6 cellular contexts compared by ENCODE assay signal in genomic region chr11:37431633-37432230, GRCh38.
A peak's percentile ranks its signal among the peaks of the same experiment; 100 is the strongest.
DNase-seq lines count a peak whose midpoint lies in the region; ATAC-seq, FAIRE-seq and TF ChIP-seq lines count a peak whose summit lies in the region.
"Not testable (repeated sequence)": the region's sequence is repeated elsewhere in the genome, so short reads cannot be mapped to it uniquely, and the experiment has no call there.

No MANE protein-coding gene starts in this region.

- not testable (repeated sequence) for H4K91ac ChIP-seq in neuronal stem cell (ENCODE audit: low read depth, low read length, poor library complexity)

- not testable (repeated sequence) for H2BK120ac ChIP-seq in neuronal stem cell (ENCODE audit: low read depth, low read length)

- not testable (repeated sequence) for H3K4me2 ChIP-seq in neuronal stem cell (ENCODE audit: insufficient read depth, low read length, poor library complexity, severe bottlenecking)

- not testable (repeated sequence) for H3K4me1 Mint-ChIP-seq in chondrocyte (ENCODE audit: low read depth)

- H2BK12ac ChIP-seq in neuronal stem cell (ENCODE audit: low read length) = not testable (repeated sequence)

- not testable (repeated sequence) for ATAC-seq in RWPE2 (ENCODE audit: low read depth); Right ventricle myocardium inferior; right cardiac atrium

- H3K9me3 Mint-ChIP-seq in chondrocyte (ENCODE audit: low read depth) = peaks cover 22% of the 10 kb centered on the region

- not testable (repeated sequence) for H2AFZ ChIP-seq in neuronal stem cell (ENCODE audit: low read length)

- H3K36me3 Mint-ChIP-seq in chondrocyte (ENCODE audit: low read depth) = not testable (repeated sequence)

- H3K9ac ChIP-seq in kidney (ENCODE audit: low read length in 2 of 2); neuronal stem cell (ENCODE audit: low read depth, low read length, poor library complexity): not testable (repeated sequence)

- intact Hi-C loops in Right ventricle myocardium inferior (cut with DNase I); right cardiac atrium (cut with DNase I); kidney (cut with DNase I): not testable (repeated sequence)

- H3K4ac ChIP-seq in neuronal stem cell (ENCODE audit: low read length) = not testable (repeated sequence)

- H3K27me3 Mint-ChIP-seq in chondrocyte (ENCODE audit: low read depth) = not testable (repeated sequence)

- not testable (repeated sequence) for H3K79me1 ChIP-seq in neuronal stem cell (ENCODE audit: low read depth, low read length)

- not testable (repeated sequence) for H3K4me3 Mint-ChIP-seq in chondrocyte (ENCODE audit: unreplicated experiment)

- H3K18ac ChIP-seq in neuronal stem cell (ENCODE audit: low read length) = peak overlapping the region; percentile 17

- TF ChIP-seq CTCF in RWPE2 (IDR thresholded peaks at IDR 0.05; ENCODE audit: poor library complexity, severe bottlenecking); chondrocyte (IDR thresholded peaks at IDR 0.05); kidney (IDR thresholded peaks at IDR 0.05; ENCODE audit: borderline replicate concordance, extremely low read depth, insufficient read depth): not testable (repeated sequence)

- not testable (repeated sequence) for H3K36me3 ChIP-seq in RWPE2 (ENCODE audit: low read depth); kidney (ENCODE audit: control insufficient read depth in 1 of 2, insufficient read depth in 2 of 2, low read length in 2 of 2); neuronal stem cell (replicated peaks in 1 of 2; ENCODE audit: control insufficient read depth in 2 of 2, insufficient read depth in 2 of 2, low read length in 2 of 2)

- DNase-seq in RWPE2 (ENCODE audit: low spot score) = peak; percentile 32
- peak; percentile 83 for DNase-seq in chondrocyte (ENCODE audit: low spot score)
- peak; percentile 45 for DNase-seq in Right ventricle myocardium inferior (ENCODE audit: missing footprints)
- peak in 2 of 3 donors; percentile 24 to 50 for DNase-seq in right cardiac atrium
- peak; percentile 68 for DNase-seq in kidney
- not testable (repeated sequence) for DNase-seq in neuronal stem cell (ENCODE audit: low spot score)

- not testable (repeated sequence) for H3K4me3 ChIP-seq in RWPE2 (ENCODE audit: severe bottlenecking); right cardiac atrium (ENCODE audit: low read length); kidney (ENCODE audit: low read length in 2 of 2); neuronal stem cell (ENCODE audit: low read length in 2 of 2)

- H2BK15ac ChIP-seq in neuronal stem cell (ENCODE audit: low read length) = not testable (repeated sequence)

- H2BK5ac ChIP-seq in neuronal stem cell (ENCODE audit: low read length) = not testable (repeated sequence)

- not testable (repeated sequence) for H2AK5ac ChIP-seq in neuronal stem cell (ENCODE audit: low read depth, low read length)

- H3K27ac ChIP-seq in RWPE2 (ENCODE audit: poor library complexity, severe bottlenecking); right cardiac atrium (ENCODE audit: low read length); kidney (ENCODE audit: low read depth in 2 of 2, low read length in 2 of 2); neuronal stem cell (replicated peaks; ENCODE audit: low read length): not testable (repeated sequence)

- H3K4me1 ChIP-seq in RWPE2 (ENCODE audit: insufficient read depth, poor library complexity, severe bottlenecking); right cardiac atrium (ENCODE audit: control insufficient read depth, insufficient read depth, low read length); kidney (ENCODE audit: control insufficient read depth in 1 of 2, insufficient read depth in 1 of 2, low read depth in 1 of 2, low read length in 2 of 2); neuronal stem cell (ENCODE audit: control insufficient read depth in 2 of 2, insufficient read depth in 1 of 2, low read depth in 1 of 2, low read length in 2 of 2): not testable (repeated sequence)

- not testable (repeated sequence) for H3K27me3 ChIP-seq in RWPE2 (ENCODE audit: insufficient read depth, poor library complexity, severe bottlenecking); right cardiac atrium (ENCODE audit: control insufficient read depth, insufficient read depth); neuronal stem cell (ENCODE audit: control insufficient read depth in 3 of 3, insufficient read depth in 3 of 3, low read depth in 1 of 3, low read length in 3 of 3)

- H3K23ac ChIP-seq in neuronal stem cell (ENCODE audit: low read depth, low read length, poor library complexity) = not testable (repeated sequence)

- not testable (repeated sequence) for H3K27ac Mint-ChIP-seq in chondrocyte (ENCODE audit: unreplicated experiment)

- H3K9me3 ChIP-seq in RWPE2 (ENCODE audit: severe bottlenecking); right cardiac atrium (ENCODE audit: control insufficient read depth, low read length); kidney (ENCODE audit: control insufficient read depth in 1 of 2, low read length in 2 of 2); neuronal stem cell (replicated peaks in 1 of 2; ENCODE audit: control insufficient read depth in 2 of 2, insufficient read depth in 1 of 2, low read depth in 1 of 2, low read length in 2 of 2): not testable (repeated sequence)

- not testable (repeated sequence) for H3K14ac ChIP-seq in neuronal stem cell (ENCODE audit: low read length)

- 95% methylated on average over 29 of the region's 29 CpGs for WGBS in right cardiac atrium
- WGBS in neuronal stem cell (ENCODE audit: extremely low coverage in 2 of 2, insufficient read length in 2 of 2, insufficient replicate concordance in 1 of 2), 2 donors = no CpG with 5 or more reads among the region's 29 CpGs

- not testable (repeated sequence) for FAIRE-seq in kidney (lab: Jason Lieb, UNC)

- not testable (repeated sequence) for H4K8ac ChIP-seq in neuronal stem cell (ENCODE audit: low read depth, low read length)
